25 cellular contexts compared by ENCODE assay signal in the genomic region with DNA sequence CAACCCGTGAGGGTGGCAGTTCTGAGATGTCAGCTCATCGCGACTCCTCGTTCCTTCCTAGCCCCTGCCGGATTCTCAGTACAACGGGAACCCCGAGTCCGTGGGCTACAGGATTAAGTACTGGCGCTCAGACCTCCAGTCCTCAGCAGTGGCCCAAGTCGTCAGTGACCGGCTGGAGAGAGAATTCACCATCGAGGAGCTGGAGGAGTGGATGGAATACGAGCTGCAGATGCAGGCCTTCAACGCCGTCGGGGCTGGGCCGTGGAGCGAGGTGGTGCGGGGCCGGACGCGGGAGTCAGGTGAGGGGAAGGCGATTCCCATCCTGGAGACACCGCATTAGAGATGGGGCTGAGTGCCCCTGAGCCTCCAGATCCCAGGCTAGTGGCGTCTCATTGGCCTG.
DNase-seq lines count a peak whose midpoint lies in the region; ATAC-seq, FAIRE-seq and TF ChIP-seq lines count a peak whose summit lies in the region.
"Had no signal": no experiment of that assay in that cellular context is flagged by ENCODE, and none has a peak within 500 bp of the region (broad histone marks: within the 10 kb centered on the region; RNA-seq: fewer than 3 reads in every experiment).

No MANE protein-coding gene starts in this region.

- H2AFZ ChIP-seq in neuronal stem cell (ENCODE audit: low read length) (no peak overlapping the region), OCI-LY7 (ENCODE audit: low read length) (no peak overlapping the region)
- H2AFZ ChIP-seq: GM23338 had no signal

- no peaks in the 10 kb centered on the region for H3K79me2 ChIP-seq in OCI-LY7 (ENCODE audit: insufficient read depth, low read depth, low read length)

- DNase-seq in cardiac septum (ENCODE audit: low spot score) (peak; percentile 62), Right ventricle myocardium inferior (ENCODE audit: missing footprints) (no peak), neuronal stem cell (ENCODE audit: low spot score) (no peak), posterior vena cava (ENCODE audit: low spot score) (peak; percentile 49), urothelium cell line (ENCODE audit: low spot score) (no peak), mucosa of descending colon (no peak), OCI-LY7 (ENCODE audit: low spot score) (no peak)
- DNase-seq: AML-193; BE2C; CD4-positive, alpha-beta T cell; CD8-positive, alpha-beta memory T cell; DMS 273 treated with DMSO at 0.1 percent for 48 hours; DMS79; EL; GDM1; HFFc6 had no signal

- H3K4me1 ChIP-seq in neuronal stem cell (ENCODE audit: control insufficient read depth in 2 of 2, insufficient read depth in 1 of 2, low read depth in 1 of 2, low read length in 2 of 2) (peaks cover 0 to 2% of the 10 kb centered on the region in 2 donors), mucosa of descending colon (ENCODE audit: low read depth) (no peaks in the 10 kb centered on the region), OCI-LY7 (ENCODE audit: insufficient read depth, low read length, poor library complexity, severe bottlenecking) (no peaks in the 10 kb centered on the region)
- H3K4me1 ChIP-seq: BE2C, HAP-1 had no signal

- peaks cover 6 to 8% of the 10 kb centered on the region in 2 donors for H3K9me3 ChIP-seq in neuronal stem cell (replicated peaks in 1 of 2; ENCODE audit: control insufficient read depth in 2 of 2, insufficient read depth in 1 of 2, low read depth in 1 of 2, low read length in 2 of 2)
- no peaks in the 10 kb centered on the region for H3K9me3 ChIP-seq in mucosa of descending colon
- H3K9me3 ChIP-seq in OCI-LY7 (ENCODE audit: low read length), result 0 out of 2 replicates have a peak, but pooled peaks cover 4% of the 10 kb centered on the region
- H3K9me3 ChIP-seq: HAP-1 had no signal

- H2AK5ac ChIP-seq in neuronal stem cell (ENCODE audit: low read depth, low read length), result peak overlapping the region; percentile 82

- H2BK5ac ChIP-seq in neuronal stem cell (ENCODE audit: low read length), result no peak overlapping the region

- H2BK12ac ChIP-seq in neuronal stem cell (ENCODE audit: low read length), result no peak overlapping the region

- H3K14ac ChIP-seq in neuronal stem cell (ENCODE audit: low read length), result no peak overlapping the region

- peak overlapping the region; percentile 61 for H3K18ac ChIP-seq in neuronal stem cell (ENCODE audit: low read length)

- H3K23ac ChIP-seq in neuronal stem cell (ENCODE audit: low read depth, low read length, poor library complexity), result no peak overlapping the region

- intact Hi-C loops in cardiac septum (cut with DNase I), result no loop called here
- intact Hi-C loops in Right ventricle myocardium inferior (cut with DNase I), result no loop called here
- intact Hi-C loops in posterior vena cava (cut with DNase I), result no loop called here
- intact Hi-C loops in mucosa of descending colon (cut with DNase I, micrococcal nuclease), result no loop called here
- intact Hi-C loops in OCI-LY7 (cut with micrococcal nuclease; ENCODE audit: unreplicated experiment), result no loop called here

- no peak overlapping the region for H2BK15ac ChIP-seq in neuronal stem cell (ENCODE audit: low read length)

- peak; percentile 84 for FAIRE-seq in urothelium cell line (lab: Jason Lieb, UNC)
- FAIRE-seq: A204.1, D721Med, GM12878, H54 had no signal

- no peaks in the 10 kb centered on the region for H3K79me1 ChIP-seq in neuronal stem cell (ENCODE audit: low read depth, low read length)

- ATAC-seq in Right ventricle myocardium inferior, result no peak
- ATAC-seq in GM18873 (IDR thresholded peaks at IDR 0.05; ENCODE audit: low FRiP score, unreplicated experiment), result no peak
- ATAC-seq in mucosa of descending colon, result no peak
- ATAC-seq: GM12878, GM23338 had no signal

- peaks cover 0 to 8% of the 10 kb centered on the region in 2 donors for H3K36me3 ChIP-seq in neuronal stem cell (replicated peaks in 1 of 2; ENCODE audit: control insufficient read depth in 2 of 2, insufficient read depth in 2 of 2, low read length in 2 of 2)
- H3K36me3 ChIP-seq in mucosa of descending colon (ENCODE audit: low read depth), result no peaks in the 10 kb centered on the region
- no peaks in the 10 kb centered on the region for H3K36me3 ChIP-seq in OCI-LY7 (ENCODE audit: insufficient read depth, low read length)
- H3K36me3 ChIP-seq: BE2C, HAP-1 had no signal

- no peak overlapping the region for H4K91ac ChIP-seq in neuronal stem cell (ENCODE audit: low read depth, low read length, poor library complexity)

- H3K4me2 ChIP-seq in neuronal stem cell (ENCODE audit: insufficient read depth, low read length, poor library complexity, severe bottlenecking), result no peak overlapping the region
- no peak overlapping the region for H3K4me2 ChIP-seq in OCI-LY7 (ENCODE audit: low read length)
- H3K4me2 ChIP-seq: BLaER1 treated with 17β-estradiol and CSF1 and Interleukin-3, amounts not matched to agents 10 nM and 100 nM; GM23338 had no signal

- TF ChIP-seq CTCF in mucosa of descending colon (IDR thresholded peaks at IDR 0.05) (no peak), OCI-LY7 (conservative IDR thresholded peaks at IDR 0.05; ENCODE audit: low read length) (no peak)

- CTCF ChIA-PET in OCI-LY7 (lab: Charles Lee; ENCODE audit: unreplicated experiment), result no interaction called here

- H3K9ac ChIP-seq in neuronal stem cell (ENCODE audit: low read depth, low read length, poor library complexity), result peak overlapping the region; percentile 7
- H3K9ac ChIP-seq: BLaER1 treated with 17β-estradiol and CSF1 and Interleukin-3, amounts not matched to agents 10 nM and 100 nM had no signal

- H4K20me1 ChIP-seq in OCI-LY7 (ENCODE audit: insufficient read depth, low read length), result no peaks in the 10 kb centered on the region
- H4K20me1 ChIP-seq: BLaER1 treated with 17β-estradiol and CSF1 and Interleukin-3, amounts not matched to agents 10 nM and 100 nM had no signal

- no peaks in the 10 kb centered on the region for H3K27me3 ChIP-seq in neuronal stem cell (ENCODE audit: control insufficient read depth in 3 of 3, insufficient read depth in 3 of 3, low read depth in 1 of 3, low read length in 3 of 3)
- H3K27me3 ChIP-seq: BE2C; BLaER1 treated with 17β-estradiol and CSF1 and Interleukin-3, amounts not matched to agents 10 nM and 100 nM had no signal

- no peaks in the 10 kb centered on the region for H3K9me2 ChIP-seq in OCI-LY7 (ENCODE audit: insufficient read depth, low read length)

- H3K4me3 ChIP-seq in neuronal stem cell (ENCODE audit: low read length in 2 of 2), result no peak overlapping the region
- H3K4me3 ChIP-seq in mucosa of descending colon, result no peak overlapping the region
- H3K4me3 ChIP-seq in OCI-LY7 (ENCODE audit: low read depth, low read length, poor library complexity, severe bottlenecking), result no peak overlapping the region
- H3K4me3 ChIP-seq: BLaER1 treated with 17β-estradiol and CSF1 and Interleukin-3, amounts not matched to agents 10 nM and 100 nM; GM12878; GM23338; HAP-1 had no signal

- POLR2A ChIA-PET in OCI-LY7 (lab: Charles Lee), result no interaction called here

- no TSS peak for BruUV-seq in OCI-LY7 (replicated peaks; lab: Mats Ljungman, UMichigan)

- H3K27ac ChIP-seq in neuronal stem cell (replicated peaks; ENCODE audit: low read length) (no peak overlapping the region), OCI-LY7 (ENCODE audit: low read depth, low read length, poor library complexity, severe bottlenecking) (no peak overlapping the region)
- H3K27ac ChIP-seq: 22Rv1; BLaER1 treated with 17β-estradiol and CSF1 and Interleukin-3, amounts not matched to agents 10 nM and 100 nM had no signal

- WGBS in neuronal stem cell (ENCODE audit: extremely low coverage in 2 of 2, insufficient read length in 2 of 2, insufficient replicate concordance in 1 of 2), 2 donors, result no CpG with 5 or more reads among the region's 25 CpGs

- H2BK120ac ChIP-seq in neuronal stem cell (ENCODE audit: low read depth, low read length), result no peak overlapping the region

- no peak overlapping the region for H3K4ac ChIP-seq in neuronal stem cell (ENCODE audit: low read length)

- no peak overlapping the region for H4K8ac ChIP-seq in neuronal stem cell (ENCODE audit: low read depth, low read length)

Comparison
In these comparisons a context has a peak if more than half of its experiments do, and no peak if none do; other contexts are left out.
1. DNase-seq: peak in cardiac septum (single experiment) and posterior vena cava (single experiment); none in Right ventricle myocardium inferior (single experiment), neuronal stem cell (single experiment), urothelium cell line (single experiment), mucosa of descending colon (0 of 3) and OCI-LY7 (single experiment).